ENCODE assay signal across 30 cellular contexts in the genomic region with DNA sequence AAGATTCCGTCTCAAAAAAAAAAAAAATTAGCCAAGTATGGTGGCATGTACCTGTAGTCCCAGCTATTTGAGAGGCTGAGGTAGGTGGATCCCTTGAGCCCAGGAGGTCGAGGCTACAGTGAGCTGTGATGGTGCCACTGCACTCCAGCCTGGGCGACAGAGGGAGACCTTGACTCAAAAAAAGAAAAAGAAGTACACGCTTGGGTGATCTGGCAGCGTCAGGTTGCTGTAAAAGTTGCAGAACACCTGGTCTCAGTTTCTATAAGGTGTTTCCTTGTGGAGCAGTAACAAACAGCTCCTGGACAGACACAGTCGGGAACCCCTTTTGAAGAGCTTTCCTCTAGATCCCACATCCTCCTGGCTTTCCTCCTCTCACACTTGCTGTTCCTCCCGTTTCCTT. TPM values are rescaled to one million over a fixed set of nuclear protein-coding genes. Genes with fewer than 3 reads are reported as not detected.
DNase-seq lines count a peak whose midpoint lies in the region; ATAC-seq, FAIRE-seq and TF ChIP-seq lines count a peak whose summit lies in the region.
"Had no signal": no experiment of that assay in that cellular context is flagged by ENCODE, and none has a peak within 500 bp of the region (broad histone marks: within the 10 kb centered on the region; RNA-seq: fewer than 3 reads in every experiment).

No MANE protein-coding gene starts in this region.

- BruUV-seq in HepG2 (replicated peaks; lab: Mats Ljungman, UMichigan) (no TSS peak), GM12878 (replicated peaks; lab: Mats Ljungman, UMichigan) (no TSS peak)

- H2AFZ ChIP-seq in HepG2 (ENCODE audit: low read length): no peak overlapping the region
- no peak overlapping the region for H2AFZ ChIP-seq in GM12878 (ENCODE audit: control insufficient read depth, low read depth, low read length)
- H2AFZ ChIP-seq: PC-9 had no signal

- no peak overlapping the region for H3K4me2 ChIP-seq in HepG2 (ENCODE audit: low read depth, low read length)
- H3K4me2 ChIP-seq in GM12878 (ENCODE audit: control insufficient read depth, insufficient read depth): peak overlapping the region; percentile 28; the same call in 1 of the 2 replicates
- H3K4me2 ChIP-seq: PC-9, smooth muscle cell had no signal

- RAD21 ChIA-PET in GM12878 (lab: Charles Lee; ENCODE audit: unreplicated experiment): interaction anchor here (0.7 to 2.4 kb wide), 6 partner anchors 31 to 89 kb away, joined by 3 to 12 read pairs (median 3); no protein-coding TSS in a partner anchor

- DNase-seq in HepG2 (ENCODE audit: low spot score): no peak
- DNase-seq in right lobe of liver: no peak
- peak; percentile 34 for DNase-seq in GM12878 (ENCODE audit: low read depth, low spot score)
- DNase-seq in substantia nigra (lab: John Stamatoyannopoulos, UW): no peak
- no peak for DNase-seq in adrenal gland
- no peak for DNase-seq in WERI-Rb-1
- DNase-seq: activated CD4-positive, alpha-beta T cell treated with anti-CD3 and anti-CD28 coated beads for 48 hours; activated naive CD4-positive, alpha-beta T cell treated with anti-CD3 and anti-CD28 coated beads, Interleukin-2, amount 10 ng/mL, durations not matched to agents 7 days and 5 days; activated T-cell treated with anti-CD3 and anti-CD28 coated beads, Interleukin-2, amount 50 U/mL, for 48 hours; aorta; BE2C; dermis blood vessel endothelial cell; GOT3; heart left ventricle; mesenchymal stem cell; naive B cell; NCI-H1436; NCI-H748 treated with DMSO at 0.1 percent for 48 hours; PC-9; SIG-M5; stimulated activated naive CD4-positive, alpha-beta T cell treated with Interleukin-2 at 50 U/mL for 16 hours had no signal

- H3K36me3 ChIP-seq in HepG2 (replicated peaks in 1 of 2; ENCODE audit: control insufficient read depth in 1 of 2, insufficient read depth in 2 of 2, low read length in 2 of 2): no peaks in the 10 kb centered on the region
- no peaks in the 10 kb centered on the region for H3K36me3 ChIP-seq in right lobe of liver
- no peaks in the 10 kb centered on the region for H3K36me3 ChIP-seq in GM12878 (ENCODE audit: control insufficient read depth in 2 of 2, insufficient read depth in 2 of 2, low read length in 1 of 2)
- H3K36me3 ChIP-seq in adrenal gland (replicated peaks in 1 of 2): no peaks in the 10 kb centered on the region
- no peaks in the 10 kb centered on the region for H3K36me3 ChIP-seq in WERI-Rb-1
- H3K36me3 ChIP-seq: BE2C, heart left ventricle, tibial nerve had no signal

- H3K4me1 ChIP-seq in HepG2 (ENCODE audit: insufficient read depth, low read length) (peaks cover 65% of the 10 kb centered on the region), right lobe of liver (peaks cover 0 to 7% (median 0%) of the 10 kb centered on the region in 4 donors), GM12878 (ENCODE audit: control insufficient read depth, insufficient read depth, low read length) (peaks cover 9% of the 10 kb centered on the region; the same call in 1 of the 2 replicates), adrenal gland (replicated peaks in 1 of 2) (peaks cover 0 to 5% of the 10 kb centered on the region in 2 donors)
- H3K4me1 ChIP-seq: BE2C had no signal

- H3K27ac ChIP-seq in HepG2 (ENCODE audit: extremely low read length, insufficient read depth, low read length) (no peak overlapping the region), right lobe of liver (no peak overlapping the region), GM12878 (ENCODE audit: control insufficient read depth, insufficient read depth) (no peak overlapping the region), substantia nigra (ENCODE audit: low read depth, low read length, poor library complexity, severe bottlenecking) (no peak overlapping the region), adrenal gland (no peak overlapping the region), WERI-Rb-1 (no peak overlapping the region)
- H3K27ac ChIP-seq: heart left ventricle, PC-9 had no signal

- FAIRE-seq in HepG2 (lab: Jason Lieb, UNC) (no peak), GM12878 (lab: Jason Lieb, UNC) (peak; percentile 75)
- FAIRE-seq: endothelial cell of umbilical vein had no signal

- 66% methylated on average over 7 of the region's 7 CpGs for WGBS in HepG2 (ENCODE audit: low lambda C conversion rate)
- WGBS in right lobe of liver (ENCODE audit: insufficient coverage, low coverage, low lambda C conversion rate, missing lambda C conversion rate): 76% methylated on average over 6 of the region's 7 CpGs
- 0% methylated on average over 6 of the region's 7 CpGs for WGBS in GM12878 (ENCODE audit: insufficient coverage, insufficient replicate concordance, low lambda C conversion rate, missing lambda C conversion rate)
- WGBS in adrenal gland, 4 donors: 64 to 72% (median 66%) methylated on average over 7 of the region's 7 CpGs

- H4K20me1 ChIP-seq in HepG2 (ENCODE audit: insufficient read depth, low read length) (no peaks in the 10 kb centered on the region), GM12878 (ENCODE audit: control insufficient read depth, insufficient read depth) (no peaks in the 10 kb centered on the region)

- H3K9ac ChIP-seq in HepG2 (ENCODE audit: insufficient read depth, low read depth, low read length) (no peak overlapping the region), GM12878 (ENCODE audit: control insufficient read depth, insufficient read depth, low read length) (no peak overlapping the region)

- TF ChIP-seq EP300 in HepG2 (IDR thresholded peaks at IDR 0.05; ENCODE audit: low read depth in 2 of 2, low read length in 2 of 2): no peak
- TF ChIP-seq EP300 in HepG2 (CRISPR knock-in tag; IDR thresholded peaks at IDR 0.05; ENCODE audit: borderline replicate concordance): no peak
- no peak for TF ChIP-seq EP300 in GM12878 (IDR thresholded peaks at IDR 0.05; ENCODE audit: borderline replicate concordance in 1 of 2, control insufficient read depth in 1 of 2, low read depth in 2 of 2, low read length in 2 of 2)

- H3K79me2 ChIP-seq in HepG2 (ENCODE audit: insufficient read depth, low read length) (no peaks in the 10 kb centered on the region), GM12878 (ENCODE audit: control insufficient read depth, insufficient read depth, low read length) (no peaks in the 10 kb centered on the region)

- in situ Hi-C loops in HepG2 (cut with HindIII; ENCODE audit: extremely low pct_ligation_motif_present, low pct_unique_long_range_greater_than_20kb) (no loop called here), GM12878 (cut with MboI) (no loop called here)

- no peak overlapping the region for H3K4me3 ChIP-seq in HepG2 (replicated peaks in 1 of 3; ENCODE audit: insufficient read depth in 1 of 3, low read depth in 2 of 3, low read length in 3 of 3)
- no peak overlapping the region for H3K4me3 ChIP-seq in right lobe of liver
- H3K4me3 ChIP-seq in GM12878: no peak overlapping the region
- no peak overlapping the region for H3K4me3 ChIP-seq in adrenal gland
- no peak overlapping the region for H3K4me3 ChIP-seq in WERI-Rb-1 (ENCODE audit: low read depth, low read length)
- H3K4me3 ChIP-seq: heart left ventricle, PC-9, smooth muscle cell, tibial nerve had no signal

- SMC1A ChIA-PET in GM12878 (lab: Charles Lee; ENCODE audit: uncharacterized antibody, unreplicated experiment): interaction anchor here (1.0 to 2.2 kb wide), 8 partner anchors 22 to 127 kb away, joined by 3 to 16 read pairs (median 3); a partner anchor contains a TSS

- intact Hi-C loops in HepG2 (cut with micrococcal nuclease; ENCODE audit: unreplicated experiment) (no loop called here), right lobe of liver (cut with DNase I) (no loop called here), GM12878 (cut with micrococcal nuclease; ENCODE audit: unreplicated experiment) (loop anchor here (2.0 to 10.0 kb wide), 2 partner anchors 76 to 220 kb away; a partner anchor contains a TSS), adrenal gland (cut with DNase I) (no loop called here)

- POLR2A ChIA-PET in HepG2 (lab: Yijun Ruan, JAX) (no interaction called here), GM12878 (lab: Charles Lee) (interaction anchor here (1.3 to 1.7 kb wide), 2 partner anchors 23 to 79 kb away, joined by 4 to 5 read pairs; no protein-coding TSS in a partner anchor)

- TF ChIP-seq CTCF in HepG2 (CRISPR knock-in tag; IDR thresholded peaks at IDR 0.05) (no peak), right lobe of liver (IDR thresholded peaks at IDR 0.05) (no peak), GM12878 (IDR thresholded peaks at IDR 0.05 in 2 of 3, conservative IDR thresholded peaks at IDR 0.05 in 1 of 3; ENCODE audit: control insufficient read depth in 2 of 3, extremely low read depth in 1 of 3, insufficient read depth in 1 of 3, low read depth in 3 of 3, low read length in 3 of 3) (peak in 2 of 3 experiments; percentile 29; a peak in 2 of 6 replicates), adrenal gland (IDR thresholded peaks at IDR 0.05) (no peak), WERI-Rb-1 (IDR thresholded peaks at IDR 0.05; ENCODE audit: low read depth, low read length) (no peak)

- no peak for TF ChIP-seq RAD21 in HepG2 (CRISPR knock-in tag; IDR thresholded peaks at IDR 0.05)
- TF ChIP-seq RAD21 in GM12878 (IDR thresholded peaks at IDR 0.05; ENCODE audit: insufficient read depth, low read depth, low read length): peak; percentile 56

- H3K27me3 ChIP-seq in HepG2 (ENCODE audit: control insufficient read depth in 1 of 2, insufficient read depth in 2 of 2, low read length in 2 of 2) (no peaks in the 10 kb centered on the region), right lobe of liver (no peaks in the 10 kb centered on the region), GM12878 (replicated peaks in 1 of 2; ENCODE audit: control insufficient read depth in 2 of 2, insufficient read depth in 2 of 2, low read length in 1 of 2) (no peaks in the 10 kb centered on the region), adrenal gland (no peaks in the 10 kb centered on the region), WERI-Rb-1 (ENCODE audit: insufficient read depth, low read depth, severe bottlenecking) (no peaks in the 10 kb centered on the region)
- H3K27me3 ChIP-seq: BE2C, heart left ventricle, tibial nerve had no signal

- H3K9me3 ChIP-seq in HepG2 (ENCODE audit: low read length) (no peaks in the 10 kb centered on the region), right lobe of liver (no peaks in the 10 kb centered on the region), GM12878 (replicated peaks; ENCODE audit: control insufficient read depth, insufficient read depth, low read length) (no peaks in the 10 kb centered on the region; the same call in 2 of the 3 replicates), adrenal gland (replicated peaks in 1 of 3) (no peaks in the 10 kb centered on the region), WERI-Rb-1 (ENCODE audit: severe bottlenecking) (no peaks in the 10 kb centered on the region)
- H3K9me3 ChIP-seq: BE2C, heart left ventricle, tibial nerve had no signal

- CTCF ChIA-PET in HepG2 (lab: Yijun Ruan, JAX; ENCODE audit: low intra/inter-chr PET ratio, low total read pairs): no interaction called here
- CTCF ChIA-PET in GM12878 (lab: Yijun Ruan, JAX): interaction anchor here (0.6 to 2.9 kb wide), 15 partner anchors 10 to 192 kb away, joined by 3 to 42 read pairs (median 4); no protein-coding TSS in a partner anchor

- TF ChIP-seq POLR2A in HepG2 (IDR thresholded peaks at IDR 0.05; ENCODE audit: insufficient read depth in 1 of 2, low read depth in 2 of 2, low read length in 2 of 2) (no peak), right lobe of liver (IDR thresholded peaks at IDR 0.05) (no peak), GM12878 (IDR thresholded peaks at IDR 0.05; ENCODE audit: low read depth, low read length) (no peak), adrenal gland (IDR thresholded peaks at IDR 0.05) (no peak)

- ATAC-seq in HepG2: no peak
- no peak for ATAC-seq in right lobe of liver
- ATAC-seq in GM21723 (IDR thresholded peaks at IDR 0.05; ENCODE audit: unreplicated experiment): peak; percentile 75
- peak; percentile 92 for ATAC-seq in GM12878
- no peak for ATAC-seq in esophagus mucosa
- ATAC-seq: heart left ventricle had no signal

RNA-seq across cellular contexts. Expression of a gene that starts 45.8 kb away (rescaled TPM):
- total RNA-seq in HepG2 (2016; rRNA removed; fragmentation: Illumina TruSeq; extraction: Trizol) (not detected in 2 replicates), right lobe of liver (not detected), GM12878 (2014; rRNA removed) (not detected in 2 replicates), GM12878 (2014; rRNA removed; fragmentation: Illumina TruSeq; extraction: Trizol) (not detected in 2 replicates), GM12878 (2021) (0.72 TPM in 1 of 2 replicates, not detected in the other), esophagus mucosa (0.48 TPM), adrenal gland (1 to 10 TPM in 2 of 8 donors, not detected in 6; 1.7 to 3.1 TPM)
- total RNA-seq in HepG2 (2016; cell fraction: cytosol; rRNA removed; fragmentation: Illumina TruSeq; extraction: Trizol; ENCODE audit: low read depth): not detected in 2 replicates
- total RNA-seq in HepG2 (2016; cell fraction: insoluble cytoplasmic fraction; rRNA removed; fragmentation: Illumina TruSeq; extraction: Trizol): not detected in 2 replicates
- total RNA-seq in HepG2 (2016; cell fraction: membrane; rRNA removed; fragmentation: Illumina TruSeq; extraction: Trizol): not detected in 2 replicates
- total RNA-seq in HepG2 (2016; cell fraction: nucleus; rRNA removed; fragmentation: Illumina TruSeq; extraction: Trizol): not detected in 2 replicates
- polyA plus RNA-seq in HepG2 (2011; rRNA removed) (not detected in 2 replicates), GM12878 (2011; rRNA removed) (not detected in 2 replicates), GM12878 (2014; fragmentation: Illumina TruSeq; extraction: Trizol) (not detected in 2 replicates), GM12878 (2014; fragmentation: Nextera tagmentation; extraction: Ambion mirVana) (not detected), GM12878 (2014; rRNA removed) (not detected in 2 replicates), GM12878 (2016; fragmentation: Nextera tagmentation; extraction: Ambion mirVana) (not detected), adrenal gland (1 to 10 TPM in 1 of 3 donors, not detected in 2; 1.5 TPM)
- not detected in 2 replicates for polyA plus RNA-seq in HepG2 (2011; cell fraction: cytosol; rRNA removed)
- polyA plus RNA-seq in HepG2 (2011; cell fraction: nucleus; rRNA removed): not detected in 2 replicates
- not detected in 2 replicates for polyA plus RNA-seq in HepG2 (2012)
- polyA plus RNA-seq in HepG2 (2016; cell fraction: cytosol; fragmentation: Illumina TruSeq; extraction: Trizol; ENCODE audit: low read depth): not detected in 2 replicates
- polyA plus RNA-seq in HepG2 (2016; cell fraction: insoluble cytoplasmic fraction; fragmentation: Illumina TruSeq; extraction: Trizol; ENCODE audit: low read depth): not detected in 2 replicates
- not detected in 2 replicates for polyA plus RNA-seq in HepG2 (2016; cell fraction: membrane; fragmentation: Illumina TruSeq; extraction: Trizol; ENCODE audit: low read depth)
- polyA plus RNA-seq in HepG2 (2016; cell fraction: nucleus; fragmentation: Illumina TruSeq; extraction: Trizol; ENCODE audit: insufficient read depth, low read depth): not detected in 2 replicates
- not detected in 2 replicates for polyA minus RNA-seq in HepG2 (2011; rRNA and poly(A)+ RNA removed; ENCODE audit: low replicate concordance)
- polyA minus RNA-seq in HepG2 (2011; cell fraction: cytosol; rRNA and poly(A)+ RNA removed): not detected in 2 replicates
- polyA minus RNA-seq in HepG2 (2011; cell fraction: nucleus; rRNA and poly(A)+ RNA removed): not detected in 2 replicates
- total RNA-seq in GM12878 (2013; cell fraction: nucleolus; rRNA removed): not detected in 2 replicates
- not detected for polyA plus RNA-seq in GM12878 (2011; ENCODE audit: low read depth)
- not detected in 2 replicates for polyA plus RNA-seq in GM12878 (2011; cell fraction: cytosol; rRNA removed)
- not detected in 2 replicates for polyA plus RNA-seq in GM12878 (2011; cell fraction: nucleus; rRNA removed)
- not detected in 2 replicates for polyA plus RNA-seq in GM12878 (2012)
- not detected in 2 replicates for polyA minus RNA-seq in GM12878 (2011; rRNA and poly(A)+ RNA removed)
- polyA minus RNA-seq in GM12878 (2011; cell fraction: cytosol; rRNA and poly(A)+ RNA removed): not detected in 2 replicates
- not detected in 2 replicates for polyA minus RNA-seq in GM12878 (2011; cell fraction: nucleus; rRNA and poly(A)+ RNA removed)
- total RNA-seq: A673, aorta, cardiac septum, dermis blood vessel endothelial cell, endothelial cell of umbilical vein, heart left ventricle, omental fat pad, PC-9, renal cortical epithelial cell, smooth muscle cell, tibial nerve had no signal
- polyA plus RNA-seq: endothelial cell of umbilical vein, heart left ventricle, smooth muscle cell had no signal

Comparison
In these comparisons a context has a peak if more than half of its experiments do, and no peak if none do; other contexts are left out.
1. ATAC-seq: peak in GM21723 (single experiment) and GM12878 (single experiment); none in HepG2 (single experiment), right lobe of liver (0 of 4) and esophagus mucosa (single experiment).
2. CTCF ChIP-seq: peak in GM12878 (2 of 3); none in HepG2 (single experiment), right lobe of liver (0 of 4), adrenal gland (0 of 6) and WERI-Rb-1 (single experiment).